In the genomic region with DNA sequence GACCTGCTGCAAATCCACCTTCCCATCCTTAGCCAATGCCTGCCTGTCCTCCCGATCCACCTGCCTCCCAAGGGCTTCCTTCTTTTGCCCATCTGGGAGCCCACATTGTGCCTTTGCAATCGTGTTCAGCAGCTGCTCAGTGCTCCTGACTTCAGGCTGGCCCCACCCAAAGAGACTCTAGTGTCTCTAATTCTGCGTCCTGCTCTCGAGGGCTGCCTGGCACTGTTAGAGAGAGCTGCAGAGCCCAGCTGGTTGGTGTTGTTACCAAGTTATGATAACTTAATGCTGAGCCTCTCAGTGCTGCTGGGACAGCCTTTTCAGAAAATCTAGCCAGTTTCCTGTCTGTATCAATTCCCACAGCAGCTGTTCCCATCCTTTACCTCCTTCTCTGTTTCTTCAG, we compare ENCODE assay signal across 8 cellular contexts.
DNase-seq lines count a peak whose midpoint lies in the region; ATAC-seq and TF ChIP-seq lines count a peak whose summit lies in the region.

No MANE protein-coding gene starts in this region.

- H3K4me3 ChIP-seq in SJCRH30 (peak overlapping the region; percentile 24; the same call in 1 of the 2 replicates), heart left ventricle (no peak overlapping the region), H7 (ENCODE audit: insufficient read depth, low read depth, low read length) (no peak overlapping the region)

- H3K36me3 ChIP-seq in SJCRH30 (no peaks in the 10 kb centered on the region), heart left ventricle (peaks cover 0 to 6% (median 0%) of the 10 kb centered on the region in 9 donors), H7 (replicated peaks; ENCODE audit: control insufficient read depth, insufficient read depth, low read length) (no peaks in the 10 kb centered on the region)

- peak overlapping the region; percentile 80 for H3K27ac Mint-ChIP-seq in T-helper 2 cell treated with Interferon-gamma antibody and Interleukin-4, amounts not matched to agents 5 μg/mL and 100 μg/mL, for 36 hours

- H3K9me3 ChIP-seq in SJCRH30 (replicated peaks) (no peaks in the 10 kb centered on the region), heart left ventricle (no peaks in the 10 kb centered on the region)

- H3K4me1 ChIP-seq in SJCRH30 = peaks cover 53% of the 10 kb centered on the region
- H3K4me1 ChIP-seq in heart left ventricle = peaks cover 10 to 71% (median 48%) of the 10 kb centered on the region in 12 donors

- H3K27ac ChIP-seq in SJCRH30 (peak overlapping the region; percentile 99), heart left ventricle (peak overlapping the region in 11 of 12 donors; percentile 28 to 78 (median 56)), temporal lobe (ENCODE audit: low read depth, low read length) (peak overlapping the region; percentile 20)

- peaks cover 19% of the 10 kb centered on the region for H3K36me3 Mint-ChIP-seq in T-helper 2 cell treated with Interferon-gamma antibody and Interleukin-4, amounts not matched to agents 5 μg/mL and 100 μg/mL, for 36 hours (ENCODE audit: low read depth)

- in situ Hi-C loops in GM13977 (cut with MboI; ENCODE audit: low pct_unique_long_range_greater_than_20kb, low sequenced_read_pairs, unreplicated experiment) = no loop called here

- ATAC-seq in heart left ventricle = peak; percentile 20 to 67 (median 48)

- intact Hi-C loops in heart left ventricle (cut with DNase I) = no loop called here

- H3K4me3 Mint-ChIP-seq in T-helper 2 cell treated with Interferon-gamma antibody and Interleukin-4, amounts not matched to agents 5 μg/mL and 100 μg/mL, for 36 hours = peak overlapping the region; percentile 43

- DNase-seq in T-helper 2 cell treated with Interferon-gamma antibody and Interleukin-4, amounts not matched to agents 5 μg/mL and 100 μg/mL, for 36 hours (ENCODE audit: low spot score) = no peak
- DNase-seq in T-helper 2 cell (no peak), SJCRH30 (peak; percentile 92 to 97), heart left ventricle (peak in 1 of 5 donors; percentile 71), GM13977 (ENCODE audit: low spot score) (no peak), H7 (no peak), EL (no peak)

- no peak for TF ChIP-seq POLR2A in heart left ventricle (IDR thresholded peaks at IDR 0.05)

- peaks cover 59% of the 10 kb centered on the region for H3K4me1 Mint-ChIP-seq in T-helper 2 cell treated with Interferon-gamma antibody and Interleukin-4, amounts not matched to agents 5 μg/mL and 100 μg/mL, for 36 hours (ENCODE audit: low read depth)

- H3K27me3 ChIP-seq in SJCRH30 (no peaks in the 10 kb centered on the region), heart left ventricle (no peaks in the 10 kb centered on the region), H7 (ENCODE audit: control insufficient read depth, insufficient read depth, low read length) (no peaks in the 10 kb centered on the region)

- no peaks in the 10 kb centered on the region for H3K27me3 Mint-ChIP-seq in T-helper 2 cell treated with Interferon-gamma antibody and Interleukin-4, amounts not matched to agents 5 μg/mL and 100 μg/mL, for 36 hours (ENCODE audit: low read depth)

- 23 to 42% (median 30%) methylated on average over 4 of the region's 4 CpGs for WGBS in heart left ventricle, 4 donors

- no peak for TF ChIP-seq CTCF in heart left ventricle (IDR thresholded peaks at IDR 0.05)
- TF ChIP-seq CTCF in GM13977 (IDR thresholded peaks at IDR 0.05; ENCODE audit: extremely low read depth, insufficient read depth, missing control alignments) = no peak

- no peaks in the 10 kb centered on the region for H3K9me3 Mint-ChIP-seq in T-helper 2 cell treated with Interferon-gamma antibody and Interleukin-4, amounts not matched to agents 5 μg/mL and 100 μg/mL, for 36 hours

Comparison
In these comparisons a context has a peak if more than half of its experiments do, and no peak if none do; other contexts are left out.
1. DNase-seq: peak in SJCRH30 (2 of 2); none in T-helper 2 cell treated with Interferon-gamma antibody and Interleukin-4, amounts not matched to agents 5 μg/mL and 100 μg/mL, for 36 hours (single experiment), T-helper 2 cell (0 of 5), GM13977 (single experiment), H7 (single experiment) and EL (single experiment).
2. H3K27ac ChIP-seq: peak in every context shown above with its lines; median percentile 99 in SJCRH30; 56 in heart left ventricle; 20 in temporal lobe.